ENCODE assay signal across 18 cellular contexts in genomic region chr2:98486374-98486981, GRCh38. TPM values are rescaled to one million over a fixed set of nuclear protein-coding genes. Genes with fewer than 3 reads are reported as not detected.
DNase-seq lines count a peak whose midpoint lies in the region; ATAC-seq and TF ChIP-seq lines count a peak whose summit lies in the region.
"Had no signal": no experiment of that assay in that cellular context is flagged by ENCODE, and none has a peak within 500 bp of the region (broad histone marks: within the 10 kb centered on the region; RNA-seq: fewer than 3 reads in every experiment).

No MANE protein-coding gene starts in this region.

- POLR2A ChIA-PET in PC-3 (lab: Charles Lee; ENCODE audit: unreplicated experiment) = no interaction called here

- no peaks in the 10 kb centered on the region for H3K27me3 Mint-ChIP-seq in T-helper 2 cell treated with Interferon-gamma antibody and Interleukin-4, amounts not matched to agents 5 μg/mL and 100 μg/mL, for 36 hours (ENCODE audit: low read depth)
- no peaks in the 10 kb centered on the region for H3K27me3 Mint-ChIP-seq in activated naive CD8-positive, alpha-beta T cell treated with anti-CD3 and anti-CD28 coated beads for 36 hours
- no peaks in the 10 kb centered on the region for H3K27me3 Mint-ChIP-seq in natural killer cell (ENCODE audit: low read depth in 2 of 2)

- CTCF ChIA-PET in PC-3 (lab: Charles Lee) = no interaction called here

- H3K4me3 ChIP-seq in PC-3 (ENCODE audit: low read length) = no peak overlapping the region
- H3K4me3 ChIP-seq: ascending aorta, SK-N-MC, upper lobe of left lung had no signal

- no peak for DNase-seq in T-helper 2 cell treated with Interferon-gamma antibody and Interleukin-4, amounts not matched to agents 5 μg/mL and 100 μg/mL, for 36 hours (ENCODE audit: low spot score)
- DNase-seq in T-helper 2 cell = no peak
- DNase-seq in activated naive CD8-positive, alpha-beta T cell treated with anti-CD3 and anti-CD28 coated beads for 36 hours = no peak
- DNase-seq in natural killer cell = no peak
- DNase-seq in NCI-H2227 treated with DMSO at 0.1 percent for 48 hours (lab: John Stamatoyannopoulos, UW) = no peak
- no peak for DNase-seq in PC-3
- no peak for DNase-seq in H4 (ENCODE audit: low spot score)
- DNase-seq: 8988T; COR-L47; H7; OCI-M1; right cardiac atrium; stimulated activated CD4-positive, alpha-beta T cell treated with anti-CD3 and anti-CD28 coated beads, Interleukin-4, amount 100 ng/mL, for 1 hour; upper lobe of left lung had no signal

- H3K27ac Mint-ChIP-seq in T-helper 2 cell treated with Interferon-gamma antibody and Interleukin-4, amounts not matched to agents 5 μg/mL and 100 μg/mL, for 36 hours = peak overlapping the region; percentile 51
- no peak overlapping the region for H3K27ac Mint-ChIP-seq in activated naive CD8-positive, alpha-beta T cell treated with anti-CD3 and anti-CD28 coated beads for 36 hours
- peak overlapping the region; percentile 98 to 99 for H3K27ac Mint-ChIP-seq in natural killer cell

- no peaks in the 10 kb centered on the region for H3K27me3 ChIP-seq in PC-3 (ENCODE audit: low read length)
- H3K27me3 ChIP-seq: ascending aorta, upper lobe of left lung had no signal

- peaks cover 47% of the 10 kb centered on the region for H3K4me1 ChIP-seq in PC-3 (ENCODE audit: insufficient read depth, low read length)

- H3K36me3 ChIP-seq in PC-3 (ENCODE audit: low read depth, low read length) = no peaks in the 10 kb centered on the region
- H3K36me3 ChIP-seq: ascending aorta, upper lobe of left lung had no signal

- H3K9me3 ChIP-seq in PC-3 (ENCODE audit: low read length) = no peaks in the 10 kb centered on the region
- H3K9me3 ChIP-seq: ascending aorta, upper lobe of left lung had no signal

- H3K4me1 Mint-ChIP-seq in T-helper 2 cell treated with Interferon-gamma antibody and Interleukin-4, amounts not matched to agents 5 μg/mL and 100 μg/mL, for 36 hours (ENCODE audit: low read depth) = peaks cover 73% of the 10 kb centered on the region
- peaks cover 89% of the 10 kb centered on the region for H3K4me1 Mint-ChIP-seq in activated naive CD8-positive, alpha-beta T cell treated with anti-CD3 and anti-CD28 coated beads for 36 hours
- peaks cover 86 to 92% of the 10 kb centered on the region in 2 donors for H3K4me1 Mint-ChIP-seq in natural killer cell

- H3K27ac ChIP-seq in PC-3 (ENCODE audit: low read length) = no peak overlapping the region
- H3K27ac ChIP-seq: ascending aorta, SK-N-MC, upper lobe of left lung had no signal

- no peaks in the 10 kb centered on the region for H3K9me2 ChIP-seq in PC-3 (replicated peaks; ENCODE audit: low read length)

- H4K20me1 ChIP-seq in PC-3 (ENCODE audit: low read length) = no peaks in the 10 kb centered on the region

- intact Hi-C loops in natural killer cell (cut with micrococcal nuclease) (no loop called here), PC-3 (cut with micrococcal nuclease) (no loop called here)

- no peak overlapping the region for H3K9ac ChIP-seq in PC-3 (ENCODE audit: low read length)

- no peak overlapping the region for H3K4me2 ChIP-seq in PC-3 (ENCODE audit: low read length)

- H3K79me2 ChIP-seq in PC-3 (ENCODE audit: low read length) = peaks cover 71% of the 10 kb centered on the region

- no peak for TF ChIP-seq CTCF in natural killer cell (IDR thresholded peaks at IDR 0.05)
- TF ChIP-seq CTCF in PC-3 (conservative IDR thresholded peaks at IDR 0.05; ENCODE audit: low read depth, low read length) = no peak

- ATAC-seq in natural killer cell (no peak), PC-3 (no peak)
- ATAC-seq: right cardiac atrium had no signal

- peaks cover 33% of the 10 kb centered on the region for H3K36me3 Mint-ChIP-seq in T-helper 2 cell treated with Interferon-gamma antibody and Interleukin-4, amounts not matched to agents 5 μg/mL and 100 μg/mL, for 36 hours (ENCODE audit: low read depth)
- peaks cover 4% of the 10 kb centered on the region for H3K36me3 Mint-ChIP-seq in activated naive CD8-positive, alpha-beta T cell treated with anti-CD3 and anti-CD28 coated beads for 36 hours
- no peaks in the 10 kb centered on the region for H3K36me3 Mint-ChIP-seq in natural killer cell

- no peak overlapping the region for H2AFZ ChIP-seq in PC-3 (ENCODE audit: low read length)

- peak; percentile 23 for TF ChIP-seq POLR2A in GM19099 (IDR thresholded peaks at IDR 0.05; ENCODE audit: extremely low read depth, insufficient read length, low read depth)

- no TSS peak for BruUV-seq in PC-3 (replicated peaks; lab: Mats Ljungman, UMichigan)

- H3F3A ChIP-seq in PC-3 (ENCODE audit: low read length, unreplicated experiment) = no peaks in the 10 kb centered on the region

- peak overlapping the region; percentile 15 for H3K4me3 Mint-ChIP-seq in T-helper 2 cell treated with Interferon-gamma antibody and Interleukin-4, amounts not matched to agents 5 μg/mL and 100 μg/mL, for 36 hours
- peak overlapping the region; percentile 6 for H3K4me3 Mint-ChIP-seq in activated naive CD8-positive, alpha-beta T cell treated with anti-CD3 and anti-CD28 coated beads for 36 hours
- H3K4me3 Mint-ChIP-seq in natural killer cell = peak overlapping the region; percentile 1
- H3K4me3 Mint-ChIP-seq: neural crest cell had no signal

- no peaks in the 10 kb centered on the region for H3K9me3 Mint-ChIP-seq in T-helper 2 cell treated with Interferon-gamma antibody and Interleukin-4, amounts not matched to agents 5 μg/mL and 100 μg/mL, for 36 hours
- H3K9me3 Mint-ChIP-seq in activated naive CD8-positive, alpha-beta T cell treated with anti-CD3 and anti-CD28 coated beads for 36 hours = no peaks in the 10 kb centered on the region
- no peaks in the 10 kb centered on the region for H3K9me3 Mint-ChIP-seq in natural killer cell
- H3K9me3 Mint-ChIP-seq: neural crest cell had no signal

RNA-seq across cellular contexts. Expression of gene INPP4A, which starts 41.8 kb away (rescaled TPM):
- total RNA-seq in activated naive CD8-positive, alpha-beta T cell treated with anti-CD3 and anti-CD28 coated beads for 36 hours = 10 to 100 TPM; 31.6 to 31.9 TPM
- total RNA-seq in natural killer cell (100 to 1,000 TPM; 192 to 243 (median 225) TPM), PC-3 (2014; rRNA removed) (23.4 and 28.6 TPM in 2 replicates)
- total RNA-seq in H4 (2014; rRNA removed; shearing (Covaris generic)) = 11.0 and 11.2 TPM in 2 replicates
